1 cellular context compared by ENCODE assay signal in genomic region chr6:142138876-142139275, GRCh38.
TF ChIP-seq lines count a peak whose summit lies in the region.

No MANE protein-coding gene starts in this region.

TF ChIP-seq in WTC11, 78 proteins besides CTCF, POLR2A, EP300 and RAD21 (continued from another document):
- TF ChIP-seq GTF2I (CRISPR knock-in tag; conservative IDR thresholded peaks at IDR 0.05) (no peak), TEAD4 (CRISPR knock-in tag; IDR thresholded peaks at IDR 0.05) (no peak), ZNF396 (CRISPR knock-in tag; IDR thresholded peaks at IDR 0.05; ENCODE audit: borderline replicate concordance) (no peak), JUN (CRISPR knock-in tag; IDR thresholded peaks at IDR 0.05) (no peak), TCF7 (CRISPR knock-in tag; IDR thresholded peaks at IDR 0.05; ENCODE audit: low read depth) (no peak), ZNF121 (CRISPR knock-in tag; IDR thresholded peaks at IDR 0.05) (no peak), AFF4 (CRISPR knock-in tag; IDR thresholded peaks at IDR 0.05; ENCODE audit: borderline replicate concordance) (no peak), USF1 (CRISPR knock-in tag; IDR thresholded peaks at IDR 0.05) (no peak)
